18 cellular contexts compared by ENCODE assay signal in the genomic region with DNA sequence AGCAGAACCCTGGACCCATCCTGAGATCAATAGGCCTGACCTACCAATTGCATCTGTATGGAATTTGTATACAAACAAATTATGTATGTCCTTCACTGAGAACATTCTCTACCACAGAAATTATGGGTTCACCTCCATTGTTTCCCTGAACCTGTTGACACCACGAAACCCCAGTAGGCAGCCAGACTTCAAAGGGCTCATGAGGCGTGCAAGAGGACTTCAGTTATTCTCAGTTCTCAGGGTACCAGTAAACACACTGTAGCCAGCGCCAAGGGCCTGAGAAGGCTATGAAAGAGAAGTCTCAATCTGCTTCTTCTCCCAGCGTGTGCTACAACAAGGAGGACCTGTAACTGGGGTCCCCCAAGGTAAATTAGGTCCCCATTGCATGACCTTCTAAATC.
DNase-seq lines count a peak whose midpoint lies in the region; ATAC-seq, FAIRE-seq and TF ChIP-seq lines count a peak whose summit lies in the region.
"Had no signal": no experiment of that assay in that cellular context is flagged by ENCODE, and none has a peak within 500 bp of the region (broad histone marks: within the 10 kb centered on the region; RNA-seq: fewer than 3 reads in every experiment).

No MANE protein-coding gene starts in this region.

- peaks cover 28% of the 10 kb centered on the region for H3K4me1 ChIP-seq in OCI-LY7 (ENCODE audit: insufficient read depth, low read length, poor library complexity, severe bottlenecking)
- H3K4me1 ChIP-seq: BE2C, HAP-1 had no signal

- H3K9me3 Mint-ChIP-seq in activated CD4-positive, alpha-beta T cell treated with anti-CD3 and anti-CD28 coated beads, Interleukin-2, amount 10 ng/mL, durations not matched to agents 7 days and 5 days: no peaks in the 10 kb centered on the region

- no peaks in the 10 kb centered on the region for H3K9me3 ChIP-seq in OCI-LY7 (ENCODE audit: low read length)
- H3K9me3 ChIP-seq: BE2C had no signal

- H4K20me1 ChIP-seq in OCI-LY7 (ENCODE audit: insufficient read depth, low read length): no peaks in the 10 kb centered on the region

- H3K4me3 Mint-ChIP-seq in activated CD4-positive, alpha-beta T cell treated with anti-CD3 and anti-CD28 coated beads, Interleukin-2, amount 10 ng/mL, durations not matched to agents 7 days and 5 days: no peak overlapping the region
- H3K4me3 Mint-ChIP-seq: CD4-positive, CD25-positive, alpha-beta regulatory T cell; CD8-positive, alpha-beta memory T cell had no signal

- no peak overlapping the region for H3K27ac ChIP-seq in OCI-LY7 (ENCODE audit: low read depth, low read length, poor library complexity, severe bottlenecking)
- H3K27ac ChIP-seq: GM23248, HL-60, KMS-11 had no signal

- ATAC-seq in GM18868 (IDR thresholded peaks at IDR 0.05; ENCODE audit: unreplicated experiment) (peak; percentile 75), HG02678 (IDR thresholded peaks at IDR 0.05; ENCODE audit: unreplicated experiment) (peak; percentile 44)

- no peak overlapping the region for H3K4me2 ChIP-seq in OCI-LY7 (ENCODE audit: low read length)
- H3K4me2 ChIP-seq: KMS-11 had no signal

- FAIRE-seq in D721Med (lab: Jason Lieb, UNC): no peak
- FAIRE-seq: A204.1, G401.6 had no signal

- no peak for TF ChIP-seq CTCF in OCI-LY7 (conservative IDR thresholded peaks at IDR 0.05; ENCODE audit: low read length)
- no peak for TF ChIP-seq CTCF in D721Med (IDR thresholded peaks at IDR 0.05; ENCODE audit: insufficient read depth, missing control alignments)

- no peaks in the 10 kb centered on the region for H3K9me2 ChIP-seq in OCI-LY7 (ENCODE audit: insufficient read depth, low read length)

- no peaks in the 10 kb centered on the region for H3K36me3 ChIP-seq in OCI-LY7 (ENCODE audit: insufficient read depth, low read length)
- H3K36me3 ChIP-seq: BE2C, HAP-1 had no signal

- peak; percentile 27 for DNase-seq in OCI-LY7 (ENCODE audit: low spot score)
- DNase-seq in SW480 (ENCODE audit: low spot score): no peak
- no peak for DNase-seq in D721Med (ENCODE audit: insufficient read length, low spot score)
- DNase-seq in activated CD4-positive, alpha-beta T cell treated with anti-CD3 and anti-CD28 coated beads, Interleukin-2, amount 10 ng/mL, durations not matched to agents 7 days and 5 days: no peak
- DNase-seq: ACHN; BE2C; C1 segment of cervical spinal cord; CD4-positive, CD25-positive, alpha-beta regulatory T cell; CD8-positive, alpha-beta memory T cell; COR-L47; GM23248 had no signal

- H3K27ac Mint-ChIP-seq in activated CD4-positive, alpha-beta T cell treated with anti-CD3 and anti-CD28 coated beads, Interleukin-2, amount 10 ng/mL, durations not matched to agents 7 days and 5 days: no peak overlapping the region
- H3K27ac Mint-ChIP-seq: CD4-positive, CD25-positive, alpha-beta regulatory T cell had no signal

- H3K4me1 Mint-ChIP-seq in activated CD4-positive, alpha-beta T cell treated with anti-CD3 and anti-CD28 coated beads, Interleukin-2, amount 10 ng/mL, durations not matched to agents 7 days and 5 days: no peaks in the 10 kb centered on the region
- H3K4me1 Mint-ChIP-seq: CD8-positive, alpha-beta memory T cell had no signal

- no peaks in the 10 kb centered on the region for H3K79me2 ChIP-seq in OCI-LY7 (ENCODE audit: insufficient read depth, low read depth, low read length)

- POLR2A ChIA-PET in OCI-LY7 (lab: Charles Lee): no interaction called here
- POLR2A ChIA-PET in activated CD4-positive, alpha-beta T cell treated with anti-CD3 and anti-CD28 coated beads, Interleukin-2, amount 10 ng/mL, durations not matched to agents 7 days and 5 days (lab: Charles Lee): no interaction called here

- intact Hi-C loops in OCI-LY7 (cut with micrococcal nuclease; ENCODE audit: unreplicated experiment): loop anchor here (5.0 kb wide), 1 partner anchor 773 kb away; the partner anchor contains the start of gene HDGFL3

- BruUV-seq in OCI-LY7 (replicated peaks; lab: Mats Ljungman, UMichigan): no TSS peak

- no peak overlapping the region for H2AFZ ChIP-seq in OCI-LY7 (ENCODE audit: low read length)
- H2AFZ ChIP-seq: GM23248 had no signal

- CTCF ChIA-PET in OCI-LY7 (lab: Charles Lee; ENCODE audit: unreplicated experiment): no interaction called here
- CTCF ChIA-PET in activated CD4-positive, alpha-beta T cell treated with anti-CD3 and anti-CD28 coated beads, Interleukin-2, amount 10 ng/mL, durations not matched to agents 7 days and 5 days (lab: Charles Lee): no interaction called here

- no peaks in the 10 kb centered on the region for H3K27me3 Mint-ChIP-seq in activated CD4-positive, alpha-beta T cell treated with anti-CD3 and anti-CD28 coated beads, Interleukin-2, amount 10 ng/mL, durations not matched to agents 7 days and 5 days
- H3K27me3 Mint-ChIP-seq: CD4-positive, CD25-positive, alpha-beta regulatory T cell had no signal

- no peak overlapping the region for H3K4me3 ChIP-seq in OCI-LY7 (ENCODE audit: low read depth, low read length, poor library complexity, severe bottlenecking)
- H3K4me3 ChIP-seq: GM23248, HAP-1 had no signal

- no peaks in the 10 kb centered on the region for H3K36me3 Mint-ChIP-seq in activated CD4-positive, alpha-beta T cell treated with anti-CD3 and anti-CD28 coated beads, Interleukin-2, amount 10 ng/mL, durations not matched to agents 7 days and 5 days (ENCODE audit: low read depth)
- H3K36me3 Mint-ChIP-seq: CD4-positive, CD25-positive, alpha-beta regulatory T cell; CD8-positive, alpha-beta memory T cell had no signal
